31 cellular contexts compared by ENCODE assay signal in the genomic region with DNA sequence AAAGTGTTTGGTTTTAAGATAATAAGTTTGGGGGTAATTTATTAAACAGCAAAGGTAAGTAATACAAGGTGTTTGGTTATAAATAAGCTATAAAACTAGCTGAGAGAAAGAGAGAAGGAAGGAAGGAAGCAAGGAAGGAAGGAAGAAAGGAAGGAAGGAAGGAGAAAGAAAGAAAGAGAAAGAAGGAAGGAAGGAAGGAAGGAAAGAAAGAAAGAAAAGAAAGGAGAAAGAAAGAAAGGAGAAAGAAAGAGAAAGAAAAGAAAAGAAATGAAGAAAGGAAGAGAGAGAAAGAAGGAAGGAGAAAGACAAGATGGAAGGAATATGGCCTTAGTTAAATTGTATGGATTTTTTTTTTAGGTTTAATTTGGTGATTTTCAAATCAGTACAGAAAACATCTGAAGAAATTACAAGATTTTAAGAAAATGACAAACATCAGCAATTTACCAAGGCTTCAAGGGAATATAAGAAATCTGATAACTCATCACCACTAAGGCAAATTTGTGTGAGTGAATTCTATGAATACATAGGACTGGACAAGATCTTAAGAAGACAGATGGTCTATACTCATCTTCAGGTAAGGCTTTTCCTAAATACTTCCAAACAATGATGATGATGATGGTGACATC.
"Had no signal": no experiment of that assay in that cellular context is flagged by ENCODE, and none has a peak within 500 bp of the region (broad histone marks: within the 10 kb centered on the region; RNA-seq: fewer than 3 reads in every experiment).

No MANE protein-coding gene starts in this region.

- H3K9me3 ChIP-seq: ovary, psoas muscle, spleen, suprapubic skin, testis, tibial artery, transverse colon, upper lobe of right lung, uterus had no signal

- H3K27me3 ChIP-seq: neural progenitor cell, ovary, spleen, suprapubic skin, testis, tibial artery, transverse colon, upper lobe of right lung, uterus had no signal

- DNase-seq: natural killer cell; occipital lobe; ovary; posterior cingulate gyrus; psoas muscle; right cardiac atrium; spleen; stimulated activated CD4-positive, alpha-beta T cell treated with anti-CD3 and anti-CD28 coated beads, Interleukin-12 subunit alpha, Interleukin-12 subunit beta, amount 100 ng/mL, for 4 hours; stimulated activated CD4-positive, alpha-beta T cell treated with anti-CD3 and anti-CD28 coated beads, Interleukin-1b, Interleukin-23, amount 100 ng/mL, for 48 hours; stimulated activated CD4-positive, alpha-beta T cell treated with anti-CD3 and anti-CD28 coated beads, Interleukin-4, amount 100 ng/mL, for 1 hour; stimulated activated CD4-positive, alpha-beta T cell treated with anti-CD3 and anti-CD28 coated beads, Interleukin-4, amount 100 ng/mL, for 4 hours; stimulated activated CD8-positive, alpha-beta memory T cell treated with anti-CD3 and anti-CD28 coated beads, Interleukin-4, amount 100 ng/mL, for 48 hours; stimulated activated naive CD4-positive, alpha-beta T cell; stimulated activated naive CD8-positive, alpha-beta T cell treated with anti-CD3 and anti-CD28 coated beads, Interleukin-15, amount 100 ng/mL, for 72 hours; stimulated activated naive CD8-positive, alpha-beta T cell treated with anti-CD3 and anti-CD28 coated beads, Interleukin-15, Interleukin-2, amounts not matched to agents 100 U/mL and 50 U/mL, for 24 hours; substantia nigra; testis; tibial artery; transverse colon; upper lobe of right lung; uterus had no signal

- H3K36me3 ChIP-seq: neural progenitor cell, ovary, spleen, suprapubic skin, tibial artery, transverse colon, upper lobe of right lung, uterus had no signal

- H3K4me2 ChIP-seq: neural progenitor cell, smooth muscle cell had no signal

- H3K4me3 Mint-ChIP-seq: natural killer cell; nephron; neural progenitor cell; stimulated activated memory B cell treated with anti-CD40 and anti-IgM and Interleukin-4, amounts not matched to agents 10 μg/mL and 1 μg/mL and 100 μg/mL, for 72 hours; stimulated activated naive CD8-positive, alpha-beta T cell treated with anti-CD3 and anti-CD28 coated beads, Interleukin-15, amount 100 ng/mL, for 72 hours; type B pancreatic cell had no signal

- H3K4me3 ChIP-seq: neural progenitor cell, ovary, psoas muscle, skin epidermis, smooth muscle cell, spleen, suprapubic skin, testis, tibial artery, transverse colon, upper lobe of right lung, uterus had no signal

- H3K9ac ChIP-seq: neural progenitor cell, parathyroid adenoma had no signal

- H3K79me2 ChIP-seq: parathyroid adenoma had no signal

- H3K4me1 ChIP-seq: parathyroid adenoma, psoas muscle, spleen, suprapubic skin, testis, transverse colon, upper lobe of right lung, uterus had no signal

- H3K27me3 Mint-ChIP-seq: progenitor cell of endocrine pancreas; stimulated activated memory B cell treated with anti-CD40 and anti-IgM and Interleukin-4, amounts not matched to agents 10 μg/mL and 1 μg/mL and 100 μg/mL, for 72 hours; stimulated activated naive CD8-positive, alpha-beta T cell treated with anti-CD3 and anti-CD28 coated beads, Interleukin-15, amount 100 ng/mL, for 72 hours; type B pancreatic cell had no signal

- ATAC-seq: natural killer cell; psoas muscle; right cardiac atrium; sciatic nerve; stimulated activated memory B cell treated with anti-CD40 and anti-IgM and Interleukin-4, amounts not matched to agents 10 μg/mL and 1 μg/mL and 100 μg/mL, for 72 hours; stimulated activated naive CD8-positive, alpha-beta T cell treated with anti-CD3 and anti-CD28 coated beads, Interleukin-15, amount 100 ng/mL, for 72 hours; stimulated activated naive CD8-positive, alpha-beta T cell treated with anti-CD3 and anti-CD28 coated beads, Interleukin-15, Interleukin-2, amounts not matched to agents 100 U/mL and 50 U/mL, for 24 hours; upper lobe of right lung had no signal

- H3K4me1 Mint-ChIP-seq: nephron; stimulated activated memory B cell treated with anti-CD40 and anti-IgM and Interleukin-4, amounts not matched to agents 10 μg/mL and 1 μg/mL and 100 μg/mL, for 72 hours; stimulated activated naive CD8-positive, alpha-beta T cell treated with anti-CD3 and anti-CD28 coated beads, Interleukin-15, amount 100 ng/mL, for 72 hours had no signal

- H3K9me3 Mint-ChIP-seq: natural killer cell; nephron; neural progenitor cell; stimulated activated memory B cell treated with anti-CD40 and anti-IgM and Interleukin-4, amounts not matched to agents 10 μg/mL and 1 μg/mL and 100 μg/mL, for 72 hours; stimulated activated naive CD8-positive, alpha-beta T cell treated with anti-CD3 and anti-CD28 coated beads, Interleukin-15, amount 100 ng/mL, for 72 hours; type B pancreatic cell had no signal

- H3K27ac Mint-ChIP-seq: natural killer cell; nephron; neural progenitor cell; progenitor cell of endocrine pancreas; stimulated activated memory B cell treated with anti-CD40 and anti-IgM and Interleukin-4, amounts not matched to agents 10 μg/mL and 1 μg/mL and 100 μg/mL, for 72 hours; type B pancreatic cell had no signal

- H2AFZ ChIP-seq: neural progenitor cell, parathyroid adenoma had no signal

- H3K27ac ChIP-seq: neural progenitor cell, ovary, parathyroid adenoma, psoas muscle, skin epidermis, spleen, suprapubic skin, testis, tibial artery, transverse colon, upper lobe of right lung, uterus had no signal
